8 cellular contexts compared by ENCODE assay signal in genomic region chr17:48878920-48879898, GRCh38. TPM values are rescaled to one million over a fixed set of nuclear protein-coding genes. Genes with fewer than 3 reads are reported as not detected.
DNase-seq lines count a peak whose midpoint lies in the region; ATAC-seq and TF ChIP-seq lines count a peak whose summit lies in the region.

No MANE protein-coding gene starts in this region.

- peak; percentile 81 to 88 for ATAC-seq in CD4-positive, CD25-positive, alpha-beta regulatory T cell (ENCODE audit: low read depth in 2 of 2)
- ATAC-seq in HG02678 (IDR thresholded peaks at IDR 0.05; ENCODE audit: unreplicated experiment) (peak; percentile 49), left lobe of liver (peak; percentile 97), HG03432 (IDR thresholded peaks at IDR 0.05; ENCODE audit: unreplicated experiment) (no peak)
- peak; percentile 83 to 87 for ATAC-seq in activated CD4-positive, CD25-positive, alpha-beta regulatory T cell treated with anti-CD3 and anti-CD28 coated beads, Interleukin-2, amount 50 U/mL, for 24 hours

- no peaks in the 10 kb centered on the region for H3K4me1 Mint-ChIP-seq in CD4-positive, CD25-positive, alpha-beta regulatory T cell

- no peaks in the 10 kb centered on the region for H3K36me3 ChIP-seq in CD4-positive, CD25-positive, alpha-beta regulatory T cell (ENCODE audit: control insufficient read depth, insufficient read depth, low read length)

- no peak overlapping the region for H3K4me3 ChIP-seq in CD4-positive, CD25-positive, alpha-beta regulatory T cell (ENCODE audit: low read depth, low read length)
- no peak overlapping the region for H3K4me3 ChIP-seq in choroid plexus epithelial cell (ENCODE audit: low read depth, low read length)

- DNase-seq in CD4-positive, CD25-positive, alpha-beta regulatory T cell: peak; percentile 42 to 78 (median 74)
- DNase-seq in NCI-H510A (lab: John Stamatoyannopoulos, UW) (peak; percentile 52), choroid plexus epithelial cell (ENCODE audit: low read depth) (peak; percentile 88), left lobe of liver (ENCODE audit: low spot score) (peak; percentile 52)
- peak; percentile 6 for DNase-seq in stimulated activated CD8-positive, alpha-beta memory T cell treated with anti-CD3 and anti-CD28 coated beads, Interleukin-12 subunit alpha, Interleukin-12 subunit beta, amount 100 ng/mL, for 4 hours (ENCODE audit: low read depth)

- no peaks in the 10 kb centered on the region for H3K9me3 Mint-ChIP-seq in CD4-positive, CD25-positive, alpha-beta regulatory T cell

- H3K27ac ChIP-seq in CD4-positive, CD25-positive, alpha-beta regulatory T cell (ENCODE audit: insufficient read depth, low read length, poor library complexity, severe bottlenecking): no peak overlapping the region

- no peaks in the 10 kb centered on the region for H3K9me3 ChIP-seq in CD4-positive, CD25-positive, alpha-beta regulatory T cell (ENCODE audit: control insufficient read depth in 2 of 2, low read length in 2 of 2)

- H3K27ac Mint-ChIP-seq in CD4-positive, CD25-positive, alpha-beta regulatory T cell: no peak overlapping the region

- no peaks in the 10 kb centered on the region for H3K27me3 ChIP-seq in CD4-positive, CD25-positive, alpha-beta regulatory T cell (ENCODE audit: control insufficient read depth, insufficient read depth, low read length)

- peaks cover 4% of the 10 kb centered on the region for H3K27me3 Mint-ChIP-seq in CD4-positive, CD25-positive, alpha-beta regulatory T cell

- H3K4me1 ChIP-seq in CD4-positive, CD25-positive, alpha-beta regulatory T cell (ENCODE audit: control insufficient read depth, insufficient read depth, low read length, poor library complexity, severe bottlenecking): no peaks in the 10 kb centered on the region

- TF ChIP-seq CTCF in choroid plexus epithelial cell (conservative IDR thresholded peaks at IDR 0.05; ENCODE audit: low read depth, low read length): peak; percentile 97

- no peaks in the 10 kb centered on the region for H3K36me3 Mint-ChIP-seq in CD4-positive, CD25-positive, alpha-beta regulatory T cell

- H3K4me3 Mint-ChIP-seq in CD4-positive, CD25-positive, alpha-beta regulatory T cell: no peak overlapping the region

RNA-seq across cellular contexts. Expression of gene ATP5MC1, which starts 13.4 kb away (rescaled TPM):
- total RNA-seq in CD4-positive, CD25-positive, alpha-beta regulatory T cell: 20.2 TPM
- 100 to 1,000 TPM; 121 to 162 (median 146) TPM for polyA plus RNA-seq in CD4-positive, CD25-positive, alpha-beta regulatory T cell
- total RNA-seq in left lobe of liver: 55.2 TPM

RNA-seq across cellular contexts. Expression of gene UBE2Z, which starts 29.0 kb away (rescaled TPM):
- 98.3 TPM for total RNA-seq in CD4-positive, CD25-positive, alpha-beta regulatory T cell
- polyA plus RNA-seq in CD4-positive, CD25-positive, alpha-beta regulatory T cell: 10 to 100 TPM; 59.2 to 70.7 (median 66.6) TPM
- total RNA-seq in left lobe of liver: 18.7 TPM

RNA-seq across cellular contexts. Expression of gene CALCOCO2, which starts 48.4 kb away (rescaled TPM):
- 226 TPM for total RNA-seq in CD4-positive, CD25-positive, alpha-beta regulatory T cell
- polyA plus RNA-seq in CD4-positive, CD25-positive, alpha-beta regulatory T cell: 100 to 1,000 TPM; 179 to 240 (median 203) TPM
- 66.8 TPM for total RNA-seq in left lobe of liver

Comparison
In these comparisons a context has a peak if more than half of its experiments do, and no peak if none do; other contexts are left out.
1. DNase-seq: peak in every context shown above with its lines; median percentile 88 in choroid plexus epithelial cell; 74 in CD4-positive, CD25-positive, alpha-beta regulatory T cell; 52 in NCI-H510A; 52 in left lobe of liver; 6 in stimulated activated CD8-positive, alpha-beta memory T cell treated with anti-CD3 and anti-CD28 coated beads, Interleukin-12 subunit alpha, Interleukin-12 subunit beta, amount 100 ng/mL, for 4 hours.